In the genomic region with DNA sequence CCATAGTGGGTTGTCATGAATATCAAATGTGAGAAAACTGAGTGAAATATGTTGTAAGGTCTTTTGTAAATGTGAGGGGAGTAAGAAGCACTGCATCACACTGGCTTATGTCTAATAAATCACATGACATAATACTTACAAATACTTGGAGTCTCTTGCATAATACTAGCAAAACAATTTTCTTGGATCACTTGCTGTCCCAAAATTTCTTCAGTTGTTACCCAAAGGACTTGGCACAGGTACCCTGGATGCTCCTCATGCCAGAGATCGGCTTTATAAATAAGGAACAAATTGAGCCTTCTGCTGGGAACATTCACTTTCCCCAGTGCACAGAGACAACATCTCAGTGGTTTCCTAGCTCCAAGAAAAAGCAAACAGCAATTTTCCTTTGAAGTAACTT, we compare ENCODE assay signal across 1 cellular context.
TF ChIP-seq lines count a peak whose summit lies in the region.

No MANE protein-coding gene starts in this region.

TF ChIP-seq in K562, 482 proteins besides CTCF, POLR2A, EP300 and RAD21:
- TF ChIP-seq, protein P1, sequence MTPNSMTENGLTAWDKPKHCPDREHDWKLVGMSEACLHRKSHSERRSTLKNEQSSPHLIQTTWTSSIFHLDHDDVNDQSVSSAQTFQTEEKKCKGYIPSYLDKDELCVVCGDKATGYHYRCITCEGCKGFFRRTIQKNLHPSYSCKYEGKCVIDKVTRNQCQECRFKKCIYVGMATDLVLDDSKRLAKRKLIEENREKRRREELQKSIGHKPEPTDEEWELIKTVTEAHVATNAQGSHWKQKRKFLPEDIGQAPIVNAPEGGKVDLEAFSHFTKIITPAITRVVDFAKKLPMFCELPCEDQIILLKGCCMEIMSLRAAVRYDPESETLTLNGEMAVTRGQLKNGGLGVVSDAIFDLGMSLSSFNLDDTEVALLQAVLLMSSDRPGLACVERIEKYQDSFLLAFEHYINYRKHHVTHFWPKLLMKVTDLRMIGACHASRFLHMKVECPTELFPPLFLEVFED (CRISPR knock-in tag; conservative IDR thresholded peaks at IDR 0.05), result no peak
- TF ChIP-seq TFE3 (CRISPR knock-in tag; IDR thresholded peaks at IDR 0.05), result peak; percentile 56
